ENCODE assay signal across 20 cellular contexts in the genomic region with DNA sequence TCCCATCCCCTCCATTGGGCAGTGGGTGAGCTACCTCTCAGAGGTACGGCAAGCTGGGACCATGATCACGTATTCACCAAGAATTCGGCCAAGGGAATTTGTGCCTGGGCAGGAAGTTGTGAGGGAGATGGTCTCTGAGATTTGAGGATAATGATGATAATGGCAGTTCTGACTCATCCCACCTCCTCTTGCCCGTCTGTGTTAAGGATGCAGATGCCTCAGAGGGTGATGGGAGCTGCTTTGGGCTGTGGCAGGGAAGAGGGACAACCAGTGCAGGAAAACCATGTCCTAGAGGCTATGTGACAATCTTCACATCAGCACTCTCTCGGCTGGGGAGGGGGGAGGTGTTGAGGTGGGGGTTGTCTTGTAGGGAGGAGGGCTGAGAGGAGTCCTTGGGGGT. TPM values are rescaled to one million over a fixed set of nuclear protein-coding genes. Genes with fewer than 3 reads are reported as not detected.
DNase-seq lines count a peak whose midpoint lies in the region; ATAC-seq, FAIRE-seq and TF ChIP-seq lines count a peak whose summit lies in the region.
"Had no signal": no experiment of that assay in that cellular context is flagged by ENCODE, and none has a peak within 500 bp of the region (broad histone marks: within the 10 kb centered on the region; RNA-seq: fewer than 3 reads in every experiment).

No MANE protein-coding gene starts in this region.

- no peak overlapping the region for H3K23ac ChIP-seq in H1 (ENCODE audit: insufficient read length)

- DNase-seq in EL (peak; percentile 78), M059J (ENCODE audit: low read depth) (peak; percentile 87), H1 (ENCODE audit: low read depth in 1 of 2, low spot score in 2 of 2) (no peak), esophagus squamous epithelium (lab: John Stamatoyannopoulos, UW) (no peak), chondrocyte (ENCODE audit: low spot score) (no peak)
- no peak for DNase-seq in stimulated activated effector memory CD8-positive, alpha-beta T cell treated with anti-CD3 and anti-CD28 coated beads, Interleukin-12 subunit alpha, Interleukin-12 subunit beta, amount 100 ng/mL, for 72 hours (ENCODE audit: low spot score in 2 of 2)
- DNase-seq: CD8-positive, alpha-beta memory T cell; DND-41; KG1; NCI-H1092; NCI-H2107; NCI-H226; NCI-H526; OCI-M1; SHP77 had no signal

- no peak overlapping the region for H3K27ac ChIP-seq in H1 (ENCODE audit: low read depth, low read length)
- H3K27ac ChIP-seq in esophagus squamous epithelium: no peak overlapping the region
- H3K27ac ChIP-seq: BLaER1 had no signal

- H4K5ac ChIP-seq in H1 (ENCODE audit: insufficient read length, low read depth, low read length): no peak overlapping the region

- H3K4me3 Mint-ChIP-seq in stimulated activated effector memory CD8-positive, alpha-beta T cell treated with anti-CD3 and anti-CD28 coated beads, Interleukin-12 subunit alpha, Interleukin-12 subunit beta, amount 100 ng/mL, for 72 hours: no peak overlapping the region
- H3K4me3 Mint-ChIP-seq in chondrocyte (ENCODE audit: unreplicated experiment): no peak overlapping the region
- H3K4me3 Mint-ChIP-seq: CD8-positive, alpha-beta memory T cell had no signal

- TF ChIP-seq EP300 in H1 (IDR thresholded peaks at IDR 0.05; ENCODE audit: borderline replicate concordance in 1 of 2, low read depth in 2 of 2, low read length in 2 of 2): no peak

- no peak overlapping the region for H3K14ac ChIP-seq in H1 (ENCODE audit: insufficient read length)

- H3K4ac ChIP-seq in H1 (replicated peaks; ENCODE audit: insufficient read length, low read depth, low read length): no peak overlapping the region

- H3K23me2 ChIP-seq in H1 (ENCODE audit: low read depth, low read length): no peaks in the 10 kb centered on the region

- intact Hi-C loops in esophagus squamous epithelium (cut with DNase I): no loop called here

- H3K36me3 Mint-ChIP-seq in stimulated activated effector memory CD8-positive, alpha-beta T cell treated with anti-CD3 and anti-CD28 coated beads, Interleukin-12 subunit alpha, Interleukin-12 subunit beta, amount 100 ng/mL, for 72 hours: no peaks in the 10 kb centered on the region
- no peaks in the 10 kb centered on the region for H3K36me3 Mint-ChIP-seq in chondrocyte (ENCODE audit: low read depth)

- peak overlapping the region; percentile 69 for H3K27ac Mint-ChIP-seq in stimulated activated effector memory CD8-positive, alpha-beta T cell treated with anti-CD3 and anti-CD28 coated beads, Interleukin-12 subunit alpha, Interleukin-12 subunit beta, amount 100 ng/mL, for 72 hours
- no peak overlapping the region for H3K27ac Mint-ChIP-seq in chondrocyte (ENCODE audit: unreplicated experiment)

- H4K8ac ChIP-seq in H1 (ENCODE audit: extremely low read depth, insufficient read depth, low read length): no peak overlapping the region

- TF ChIP-seq CTCF in H1 (IDR thresholded peaks at IDR 0.05; ENCODE audit: control extremely low read depth in 1 of 3, insufficient read depth in 1 of 3, low read depth in 1 of 3, low read length in 3 of 3) (no peak), esophagus squamous epithelium (IDR thresholded peaks at IDR 0.05) (no peak), chondrocyte (IDR thresholded peaks at IDR 0.05) (no peak)

- no peak overlapping the region for H3K56ac ChIP-seq in H1 (replicated peaks; ENCODE audit: insufficient read length, low read depth, low read length)

- no peak for FAIRE-seq in H1 (lab: Jason Lieb, UNC)

- H3K9me3 ChIP-seq in H1 (ENCODE audit: insufficient read depth in 2 of 2, low read depth in 1 of 2, low read length in 1 of 2) (peaks cover 4 to 5% of the 10 kb centered on the region in 2 experiments; a peak in 2 of 4 replicates), esophagus squamous epithelium (peaks cover 0 to 25% (median 0%) of the 10 kb centered on the region in 3 donors)

- no peaks in the 10 kb centered on the region for H3K9me3 Mint-ChIP-seq in stimulated activated effector memory CD8-positive, alpha-beta T cell treated with anti-CD3 and anti-CD28 coated beads, Interleukin-12 subunit alpha, Interleukin-12 subunit beta, amount 100 ng/mL, for 72 hours
- H3K9me3 Mint-ChIP-seq in chondrocyte (ENCODE audit: low read depth): peaks cover 5% of the 10 kb centered on the region

- no peaks in the 10 kb centered on the region for H4K20me1 ChIP-seq in H1 (replicated peaks in 1 of 2; ENCODE audit: control insufficient read depth in 1 of 2, insufficient read depth in 2 of 2, low read length in 2 of 2)
- H4K20me1 ChIP-seq: BLaER1 had no signal

- H2BK120ac ChIP-seq in H1 (replicated peaks; ENCODE audit: low read depth, low read length): no peak overlapping the region

- H3K27me3 Mint-ChIP-seq in chondrocyte (ENCODE audit: low read depth): no peaks in the 10 kb centered on the region

- no peak overlapping the region for H2BK20ac ChIP-seq in H1 (ENCODE audit: low read length)

- no peak overlapping the region for H4K91ac ChIP-seq in H1 (replicated peaks; ENCODE audit: insufficient read length, low read length)

- H3K36me3 ChIP-seq in H1 (ENCODE audit: control insufficient read depth in 2 of 4, insufficient read depth in 4 of 4, low read length in 3 of 4) (no peaks in the 10 kb centered on the region), esophagus squamous epithelium (no peaks in the 10 kb centered on the region)
- H3K36me3 ChIP-seq: BLaER1 had no signal

- TF ChIP-seq POLR2A in H1 (IDR thresholded peaks at IDR 0.05; ENCODE audit: control extremely low read depth in 1 of 2, low read depth in 2 of 2, low read length in 2 of 2): no peak
- TF ChIP-seq POLR2A in esophagus squamous epithelium (IDR thresholded peaks at IDR 0.05): no peak

- H3K4me1 ChIP-seq in H1 (replicated peaks in 1 of 4; ENCODE audit: control insufficient read depth in 3 of 4, insufficient read depth in 4 of 4, low read length in 3 of 4) (peaks cover 0 to 8% (median 3%) of the 10 kb centered on the region in 4 experiments; a peak in 6 of 7 replicates), esophagus squamous epithelium (peaks cover 0 to 4% (median 0%) of the 10 kb centered on the region in 3 donors)

- TF ChIP-seq RAD21 in H1 (IDR thresholded peaks at IDR 0.05 in 1 of 2, conservative IDR thresholded peaks at IDR 0.05 in 1 of 2; ENCODE audit: low read depth in 2 of 2, low read length in 2 of 2): no peak

- H3K79me1 ChIP-seq in H1 (ENCODE audit: low read depth, low read length): no peaks in the 10 kb centered on the region

- no peak overlapping the region for H2AFZ ChIP-seq in H1 (ENCODE audit: low read length)

- peaks cover 24% of the 10 kb centered on the region for H3K4me1 Mint-ChIP-seq in stimulated activated effector memory CD8-positive, alpha-beta T cell treated with anti-CD3 and anti-CD28 coated beads, Interleukin-12 subunit alpha, Interleukin-12 subunit beta, amount 100 ng/mL, for 72 hours
- peaks cover 8% of the 10 kb centered on the region for H3K4me1 Mint-ChIP-seq in chondrocyte (ENCODE audit: low read depth)

- H3K4me3 ChIP-seq in H1 (ENCODE audit: extremely low read depth in 1 of 4, insufficient read depth in 2 of 4, low read depth in 3 of 4, low read length in 4 of 4): no peak overlapping the region
- no peak overlapping the region for H3K4me3 ChIP-seq in esophagus squamous epithelium
- H3K4me3 ChIP-seq: BLaER1 had no signal

- peak overlapping the region; percentile 5; the same call in 1 of the 2 replicates for H2BK5ac ChIP-seq in H1 (ENCODE audit: low read depth, low read length)

- no peak overlapping the region for H2BK12ac ChIP-seq in H1 (ENCODE audit: low read depth, low read length)

- CTCF ChIA-PET in H1 (lab: Charles Lee; ENCODE audit: partially characterized antibody): interaction anchor here (0.6 to 10.7 kb wide), 9 partner anchors 13 to 608 kb away, joined by 3 to 210 read pairs (median 4); no protein-coding TSS in a partner anchor

- H2AK5ac ChIP-seq in H1 (ENCODE audit: low read depth, low read length): 0 out of 2 replicates have a peak overlapping the region, but pooled peaks have one; percentile 17

- no peaks in the 10 kb centered on the region; a peak in 2 of 7 replicates for H3K27me3 ChIP-seq in H1 (replicated peaks in 1 of 4; ENCODE audit: control insufficient read depth in 3 of 4, extremely low read depth in 1 of 4, insufficient read depth in 3 of 4, low read length in 3 of 4)
- H3K27me3 ChIP-seq in esophagus squamous epithelium: peaks cover 0 to 34% (median 0%) of the 10 kb centered on the region in 4 donors
- H3K27me3 ChIP-seq: BLaER1 had no signal

- no peak overlapping the region for H3K9ac ChIP-seq in H1 (replicated peaks in 1 of 4; ENCODE audit: extremely low read depth in 1 of 4, low read depth in 3 of 4, low read length in 3 of 4)
- H3K9ac ChIP-seq: BLaER1 had no signal

- no peak overlapping the region for H2BK15ac ChIP-seq in H1 (ENCODE audit: low read length)

- H3K18ac ChIP-seq in H1 (ENCODE audit: extremely low read depth, low read length): no peak overlapping the region

- POLR2A ChIA-PET in H1 (lab: Charles Lee; ENCODE audit: partially characterized antibody): no interaction called here

- 84% methylated on average over 4 of the region's 5 CpGs; no CpG with 5 or more reads in 1 of the 2 experiments for WGBS in H1 (ENCODE audit: extremely low coverage in 1 of 2, insufficient coverage in 1 of 2, insufficient read length in 1 of 2, insufficient replicate concordance in 2 of 2, low coverage in 1 of 2, low lambda C conversion rate in 2 of 2, missing lambda C conversion rate in 1 of 2), 2 experiments
- WGBS in esophagus squamous epithelium, 2 donors: 43 to 66% methylated on average over 1 to 5 of the region's 5 CpGs

- ATAC-seq in stimulated activated effector memory CD8-positive, alpha-beta T cell treated with anti-CD3 and anti-CD28 coated beads, Interleukin-12 subunit alpha, Interleukin-12 subunit beta, amount 100 ng/mL, for 72 hours: no peak
- ATAC-seq in HG02798 (IDR thresholded peaks at IDR 0.05; ENCODE audit: poor library complexity, unreplicated experiment): no peak
- ATAC-seq: HCT116 had no signal

- H3K79me2 ChIP-seq in H1 (ENCODE audit: control insufficient read depth in 1 of 2, insufficient read depth in 2 of 2, low read length in 2 of 2): no peaks in the 10 kb centered on the region

- H3K4me2 ChIP-seq in H1 (ENCODE audit: insufficient read depth in 1 of 2, low read depth in 2 of 2, low read length in 2 of 2): no peak overlapping the region
- H3K4me2 ChIP-seq: BLaER1 had no signal

TF ChIP-seq in H1, 55 proteins besides CTCF, POLR2A, EP300 and RAD21 (continues in another document):
- TF ChIP-seq KDM1A (IDR thresholded peaks at IDR 0.05; ENCODE audit: borderline replicate concordance, low read length): no peak

RNA-seq across cellular contexts. Expression of a gene that starts 4.3 kb away (rescaled TPM):
- not detected in 2 replicates for total RNA-seq in M059J (2014; rRNA removed; shearing (Covaris generic))
- total RNA-seq in H1 (2021; fragmentation: NEBNext Ultra II Directional; extraction: Animal tissue kit (Norgen Biotek cat#: 25700)): not detected in 2 replicates
- 0.03 and 0.16 TPM in 2 replicates for polyA plus RNA-seq in H1 (2011; rRNA removed)
- not detected for polyA plus RNA-seq in H1 (2011; cell fraction: cytosol; rRNA removed)
- 0.11 TPM for polyA plus RNA-seq in H1 (2011; cell fraction: nucleus; rRNA removed)
- polyA plus RNA-seq in H1 (2012, experiment 1 of 2): not detected in 4 replicates
- polyA plus RNA-seq in H1 (2012, experiment 2 of 2): not detected
- polyA plus RNA-seq in H1 (2013, experiment 1 of 2): not detected
- polyA plus RNA-seq in H1 (2013, experiment 2 of 2): not detected
- not detected in 2 replicates for polyA minus RNA-seq in H1 (2011; rRNA and poly(A)+ RNA removed)
- polyA minus RNA-seq in H1 (2011; cell fraction: cytosol; rRNA and poly(A)+ RNA removed): not detected
- polyA minus RNA-seq in H1 (2011; cell fraction: nucleus; rRNA and poly(A)+ RNA removed): not detected
- not detected for total RNA-seq in esophagus squamous epithelium
- total RNA-seq in chondrocyte: not detected in 3 replicates
- total RNA-seq: CD8-positive, alpha-beta memory T cell; MCF 10A had no signal
- polyA plus RNA-seq: AG04450; CD8-positive, alpha-beta memory T cell had no signal

Comparison
In these comparisons a context has a peak if more than half of its experiments do, and no peak if none do; other contexts are left out.
1. DNase-seq: peak in EL (single experiment) and M059J (single experiment); none in H1 (0 of 2), stimulated activated effector memory CD8-positive, alpha-beta T cell treated with anti-CD3 and anti-CD28 coated beads, Interleukin-12 subunit alpha, Interleukin-12 subunit beta, amount 100 ng/mL, for 72 hours (0 of 2), esophagus squamous epithelium (single experiment) and chondrocyte (single experiment).